8 cellular contexts compared by ENCODE assay signal in the genomic region with DNA sequence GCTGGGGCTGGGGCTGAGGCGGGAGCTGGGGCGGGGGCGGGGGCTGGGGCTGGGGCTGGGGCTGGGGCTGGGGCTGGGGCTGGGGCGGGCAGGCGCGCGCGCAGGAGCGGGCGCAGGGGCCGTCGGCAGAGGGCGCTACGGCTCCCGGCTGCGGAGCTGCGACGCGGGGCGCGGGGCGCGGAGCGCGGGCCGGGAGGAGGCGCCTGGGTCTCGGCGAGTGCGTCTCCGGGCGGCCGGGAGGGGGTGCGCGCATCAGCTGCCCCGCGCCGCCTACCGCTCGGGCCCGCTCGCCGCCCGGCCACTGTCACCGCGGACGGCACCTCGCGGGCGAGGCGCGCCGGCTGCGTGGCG. TPM values are rescaled to one million over a fixed set of nuclear protein-coding genes. Genes with fewer than 3 reads are reported as not detected.
DNase-seq lines count a peak whose midpoint lies in the region; ATAC-seq and TF ChIP-seq lines count a peak whose summit lies in the region.

No MANE protein-coding gene starts in this region.

- H3K4me3 Mint-ChIP-seq in naive thymus-derived CD4-positive, alpha-beta T cell, result peak overlapping the region in 1 of 10 donors; percentile 63

- intact Hi-C loops in naive thymus-derived CD4-positive, alpha-beta T cell (cut with micrococcal nuclease), result loop anchor here (2.0 kb wide), 1 partner anchor 543 kb away; no protein-coding TSS in a partner anchor
- intact Hi-C loops in uterus (cut with DNase I; ENCODE audit: low total_unique reads), result no loop called here

- DNase-seq in NCI-H1930 (lab: John Stamatoyannopoulos, UW) (peak; percentile 66 to 87), uterus (no peak)
- peak; percentile 67 for DNase-seq in activated CD8-positive, alpha-beta memory T cell treated with anti-CD3 and anti-CD28 coated beads for 24 hours
- DNase-seq in naive thymus-derived CD4-positive, alpha-beta T cell, result peak in 5 of 9 donors; percentile 14 to 68 (median 25)

- peaks cover 0 to 4% (median 3%) of the 10 kb centered on the region in 5 donors for H3K36me3 Mint-ChIP-seq in naive thymus-derived CD4-positive, alpha-beta T cell

- peak overlapping the region; percentile 95 for H3K4me2 ChIP-seq in BLaER1

- POLR2A ChIA-PET in naive thymus-derived CD4-positive, alpha-beta T cell (lab: Charles Lee), result no interaction called here

- peaks cover 12% of the 10 kb centered on the region; the same call in 1 of the 2 replicates for H3K9me3 ChIP-seq in BLaER1
- no peaks in the 10 kb centered on the region for H3K9me3 ChIP-seq in naive thymus-derived CD4-positive, alpha-beta T cell (ENCODE audit: control insufficient read depth in 2 of 3, low read length in 3 of 3)
- no peaks in the 10 kb centered on the region for H3K9me3 ChIP-seq in uterus

- H3K27me3 Mint-ChIP-seq in naive thymus-derived CD4-positive, alpha-beta T cell, result peaks cover 53 to 67% (median 60%) of the 10 kb centered on the region in 5 donors

- H4K20me1 ChIP-seq in BLaER1, result no peaks in the 10 kb centered on the region

- H3K4me1 Mint-ChIP-seq in naive thymus-derived CD4-positive, alpha-beta T cell, result peaks cover 0 to 9% (median 5%) of the 10 kb centered on the region in 7 donors

- H3K27ac ChIP-seq in BLaER1 (no peak overlapping the region), uterus (no peak overlapping the region)
- H3K27ac ChIP-seq in naive thymus-derived CD4-positive, alpha-beta T cell (ENCODE audit: low read depth, low read length), result no peak overlapping the region

- ATAC-seq in GM21381 (IDR thresholded peaks at IDR 0.05; ENCODE audit: unreplicated experiment) (peak; percentile 73), esophagus mucosa (peak; percentile 43), GM18907 (IDR thresholded peaks at IDR 0.05; ENCODE audit: unreplicated experiment) (no peak)
- ATAC-seq in naive thymus-derived CD4-positive, alpha-beta T cell, result peak; percentile 83

- H3K9me3 Mint-ChIP-seq in naive thymus-derived CD4-positive, alpha-beta T cell, result peaks cover 0 to 12% (median 6%) of the 10 kb centered on the region in 11 donors

- no peaks in the 10 kb centered on the region for H3K36me3 ChIP-seq in BLaER1
- H3K36me3 ChIP-seq in naive thymus-derived CD4-positive, alpha-beta T cell (ENCODE audit: control insufficient read depth in 2 of 3, insufficient read depth in 3 of 3, low read length in 3 of 3), result no peaks in the 10 kb centered on the region
- H3K36me3 ChIP-seq in uterus, result no peaks in the 10 kb centered on the region

- peaks cover 8% of the 10 kb centered on the region for H3K4me1 ChIP-seq in BLaER1
- H3K4me1 ChIP-seq in naive thymus-derived CD4-positive, alpha-beta T cell (ENCODE audit: control insufficient read depth in 2 of 2, insufficient read depth in 2 of 2, low read length in 2 of 2), result peaks cover 0 to 5% of the 10 kb centered on the region in 2 donors
- H3K4me1 ChIP-seq in uterus, result peaks cover 0 to 3% of the 10 kb centered on the region in 2 donors

- peak overlapping the region; percentile 71 for H3K4me3 ChIP-seq in BLaER1
- no peak overlapping the region for H3K4me3 ChIP-seq in naive thymus-derived CD4-positive, alpha-beta T cell (ENCODE audit: low read length)
- H3K4me3 ChIP-seq in uterus, result no peak overlapping the region

- H3K9ac ChIP-seq in BLaER1, result peak overlapping the region; percentile 50; the same call in 1 of the 2 replicates

- TF ChIP-seq POLR2A in uterus (IDR thresholded peaks at IDR 0.05), result no peak

- H3K27me3 ChIP-seq in BLaER1 (peaks cover 55% of the 10 kb centered on the region), uterus (no peaks in the 10 kb centered on the region)
- H3K27me3 ChIP-seq in naive thymus-derived CD4-positive, alpha-beta T cell (ENCODE audit: control insufficient read depth in 2 of 2, insufficient read depth in 2 of 2, low read length in 2 of 2), result no peaks in the 10 kb centered on the region

- no peak overlapping the region for H3K27ac Mint-ChIP-seq in naive thymus-derived CD4-positive, alpha-beta T cell

- peak in 3 of 4 experiments; percentile 8 to 52 (median 49) for TF ChIP-seq CTCF in uterus (IDR thresholded peaks at IDR 0.05)

- CTCF ChIA-PET in naive thymus-derived CD4-positive, alpha-beta T cell (lab: Charles Lee), result interaction anchor here (1.0 kb wide), 1 partner anchor 543 kb away, joined by 3 read pairs; no protein-coding TSS in a partner anchor

RNA-seq across cellular contexts. Expression of a gene that starts 0.4 kb away (rescaled TPM):
- total RNA-seq in esophagus mucosa, result 0.12 TPM
- total RNA-seq in naive thymus-derived CD4-positive, alpha-beta T cell, result under 1 TPM in 2 of 5 experiments, not detected in 3; 0.05 to 0.83 TPM
- not detected for polyA plus RNA-seq in naive thymus-derived CD4-positive, alpha-beta T cell
- total RNA-seq in uterus, result 1 to 10 TPM in 2 of 4 donors, under 1 TPM in 1, not detected in 1; 0.26 to 4.0 (median 3.6) TPM

Comparison
In these comparisons a context has a peak if more than half of its experiments do, and no peak if none do; other contexts are left out.
1. DNase-seq: peak in NCI-H1930 (2 of 2), activated CD8-positive, alpha-beta memory T cell treated with anti-CD3 and anti-CD28 coated beads for 24 hours (single experiment) and naive thymus-derived CD4-positive, alpha-beta T cell (5 of 9); none in uterus (0 of 2).